ENCODE assay signal across 16 cellular contexts in genomic region chr2:207950761-207951114, GRCh38.
DNase-seq lines count a peak whose midpoint lies in the region; ATAC-seq and TF ChIP-seq lines count a peak whose summit lies in the region.
"Had no signal": no experiment of that assay in that cellular context is flagged by ENCODE, and none has a peak within 500 bp of the region (broad histone marks: within the 10 kb centered on the region; RNA-seq: fewer than 3 reads in every experiment).

No MANE protein-coding gene starts in this region.

- H3K4me2 ChIP-seq in GM23338 (peak overlapping the region; percentile 53), Karpas-422 (ENCODE audit: low read depth, low read length, poor library complexity, severe bottlenecking) (no peak overlapping the region)

- 0 out of 3 replicates have a peak overlapping the region, but pooled peaks have one; percentile 23 for H3K4me3 Mint-ChIP-seq in GM23338
- H3K4me3 Mint-ChIP-seq: CD14-positive monocyte; CD4-positive, alpha-beta memory T cell had no signal

- H3K79me2 ChIP-seq in GM23338 (replicated peaks; ENCODE audit: insufficient read depth) (no peaks in the 10 kb centered on the region), Karpas-422 (ENCODE audit: low read length) (peaks cover 22% of the 10 kb centered on the region; the same call in 1 of the 2 replicates)

- no peaks in the 10 kb centered on the region for H3F3A ChIP-seq in GM23338 (replicated peaks; ENCODE audit: low read depth)

- H3K27me3 ChIP-seq in GM23338 (ENCODE audit: insufficient read depth) (no peaks in the 10 kb centered on the region), Karpas-422 (ENCODE audit: low read length) (no peaks in the 10 kb centered on the region), iPS-18a (ENCODE audit: control insufficient read depth, insufficient read depth, low read length) (no peaks in the 10 kb centered on the region), right cardiac atrium (ENCODE audit: control insufficient read depth, insufficient read depth) (no peaks in the 10 kb centered on the region)
- H3K27me3 ChIP-seq: BLaER1 had no signal

- no peaks in the 10 kb centered on the region for H3K9me2 ChIP-seq in GM23338 (ENCODE audit: insufficient read depth)
- no peaks in the 10 kb centered on the region for H3K9me2 ChIP-seq in Karpas-422 (replicated peaks; ENCODE audit: insufficient read depth, low read length)

- peaks cover 40% of the 10 kb centered on the region for H3K4me1 Mint-ChIP-seq in GM23338

- intact Hi-C loops in right cardiac atrium (cut with DNase I), result no loop called here

- ATAC-seq in GM23338 (peak; percentile 38), GM19035 (IDR thresholded peaks at IDR 0.05; ENCODE audit: unreplicated experiment) (no peak), right cardiac atrium (no peak), HG03565 (IDR thresholded peaks at IDR 0.05; ENCODE audit: unreplicated experiment) (no peak), GM18519 (IDR thresholded peaks at IDR 0.05; ENCODE audit: low FRiP score, unreplicated experiment) (no peak)

- no peaks in the 10 kb centered on the region for H3K36me3 ChIP-seq in GM23338 (ENCODE audit: insufficient read depth)
- H3K36me3 ChIP-seq in Karpas-422 (ENCODE audit: insufficient read depth, low read length), result no peaks in the 10 kb centered on the region
- no peaks in the 10 kb centered on the region for H3K36me3 ChIP-seq in iPS-18a (ENCODE audit: control insufficient read depth, low read depth, low read length)
- H3K36me3 ChIP-seq: BLaER1 had no signal

- 49% methylated on average over 2 of the region's 2 CpGs for WGBS in right cardiac atrium

- H3K4me3 ChIP-seq in GM23338, result peak overlapping the region; percentile 31
- no peak overlapping the region for H3K4me3 ChIP-seq in Karpas-422 (ENCODE audit: low read length)
- peak overlapping the region; percentile 15 for H3K4me3 ChIP-seq in iPS-18a (ENCODE audit: low read length)
- no peak overlapping the region for H3K4me3 ChIP-seq in right cardiac atrium (ENCODE audit: low read length)
- H3K4me3 ChIP-seq: BLaER1 had no signal

- H3K27ac ChIP-seq in GM23338 (ENCODE audit: low read depth), result peak overlapping the region; percentile 3; the same call in 1 of the 2 replicates
- H3K27ac ChIP-seq in Karpas-422 (ENCODE audit: low read length), result peak overlapping the region; percentile 93; the same call in 1 of the 2 replicates
- no peak overlapping the region for H3K27ac ChIP-seq in iPS-18a (ENCODE audit: low read length)
- H3K27ac ChIP-seq in right cardiac atrium (ENCODE audit: low read length), result no peak overlapping the region
- H3K27ac ChIP-seq: BLaER1 had no signal

- H3K9ac ChIP-seq in Karpas-422 (ENCODE audit: low read length) (no peak overlapping the region), iPS-18a (ENCODE audit: low read length) (no peak overlapping the region)
- H3K9ac ChIP-seq: BLaER1 had no signal

- peaks cover 33% of the 10 kb centered on the region for H3K4me1 ChIP-seq in GM23338 (ENCODE audit: insufficient read depth)
- H3K4me1 ChIP-seq in Karpas-422 (ENCODE audit: low read length), result peaks cover 44% of the 10 kb centered on the region
- H3K4me1 ChIP-seq in iPS-18a (ENCODE audit: control insufficient read depth, low read depth, low read length), result peaks cover 38% of the 10 kb centered on the region
- H3K4me1 ChIP-seq in right cardiac atrium (ENCODE audit: control insufficient read depth, insufficient read depth, low read length), result peaks cover 4% of the 10 kb centered on the region

- H3K27me3 Mint-ChIP-seq in GM23338 (ENCODE audit: insufficient read depth, low read depth, poor library complexity), result no peaks in the 10 kb centered on the region
- H3K27me3 Mint-ChIP-seq: CD4-positive, alpha-beta memory T cell had no signal

- DNase-seq in GM23338 (ENCODE audit: low spot score), result peak; percentile 34
- no peak for DNase-seq in Karpas-422
- DNase-seq in right cardiac atrium, result no peak
- DNase-seq: 8988T; CD4-positive, alpha-beta memory T cell; DMS153; DMS79; GF-D8; HCEC 1CT; KG1 had no signal

- H3K27ac Mint-ChIP-seq in GM23338, result peak overlapping the region; percentile 25; the same call in 1 of the 2 replicates
- H3K27ac Mint-ChIP-seq: CD14-positive monocyte; CD4-positive, alpha-beta memory T cell had no signal

- no peaks in the 10 kb centered on the region for H3K36me3 Mint-ChIP-seq in GM23338 (ENCODE audit: low read depth)

- no peaks in the 10 kb centered on the region for H3K9me3 Mint-ChIP-seq in GM23338
- H3K9me3 Mint-ChIP-seq: CD14-positive monocyte; CD4-positive, alpha-beta memory T cell had no signal

- H2AFZ ChIP-seq in GM23338 (no peak overlapping the region; the same call in 1 of the 2 replicates), Karpas-422 (ENCODE audit: low read length) (no peak overlapping the region)

- H3K9me3 ChIP-seq in Karpas-422 (ENCODE audit: low read length), result no peaks in the 10 kb centered on the region
- no peaks in the 10 kb centered on the region for H3K9me3 ChIP-seq in iPS-18a (ENCODE audit: control insufficient read depth, low read depth, low read length)
- H3K9me3 ChIP-seq in right cardiac atrium (ENCODE audit: control insufficient read depth, low read length), result no peaks in the 10 kb centered on the region
- H3K9me3 ChIP-seq: BLaER1 had no signal

- H4K20me1 ChIP-seq in GM23338 (replicated peaks; ENCODE audit: insufficient read depth), result no peaks in the 10 kb centered on the region
- no peaks in the 10 kb centered on the region for H4K20me1 ChIP-seq in Karpas-422 (ENCODE audit: insufficient read depth, low read depth, low read length)
- H4K20me1 ChIP-seq: BLaER1 had no signal

- no peak for TF ChIP-seq CTCF in GM23338 (conservative IDR thresholded peaks at IDR 0.05; ENCODE audit: low read depth in 2 of 2)

TF ChIP-seq in GM23338, 12 proteins besides CTCF, POLR2A, EP300 and RAD21 (continues in another document):
- TF ChIP-seq ETS1 (IDR thresholded peaks at IDR 0.05), result no peak
- TF ChIP-seq NANOG (IDR thresholded peaks at IDR 0.05; ENCODE audit: borderline replicate concordance), result peak; percentile 80
- no peak for TF ChIP-seq EZH2 (IDR thresholded peaks at IDR 0.05; ENCODE audit: low read depth, unreplicated experiment)
- TF ChIP-seq ZNF331 (CRISPR knock-in tag; IDR thresholded peaks at IDR 0.05; ENCODE audit: low read depth), result no peak

Comparison
In these comparisons a context has a peak if more than half of its experiments do, and no peak if none do; other contexts are left out.
1. H3K27ac ChIP-seq: peak in GM23338 (single experiment) and Karpas-422 (single experiment); none in iPS-18a (single experiment) and right cardiac atrium (single experiment).
2. H3K4me3 ChIP-seq: peak in GM23338 (single experiment) and iPS-18a (single experiment); none in Karpas-422 (single experiment) and right cardiac atrium (single experiment).